Comparison of ENCODE assay signal across 1 cellular context in genomic region chr19:29517412-29517811, GRCh38.
TF ChIP-seq lines count a peak whose summit lies in the region.

No MANE protein-coding gene starts in this region.

TF ChIP-seq in HepG2, 621 proteins besides CTCF, POLR2A, EP300 and RAD21 (continued from another document):
- TF ChIP-seq, protein P1, sequence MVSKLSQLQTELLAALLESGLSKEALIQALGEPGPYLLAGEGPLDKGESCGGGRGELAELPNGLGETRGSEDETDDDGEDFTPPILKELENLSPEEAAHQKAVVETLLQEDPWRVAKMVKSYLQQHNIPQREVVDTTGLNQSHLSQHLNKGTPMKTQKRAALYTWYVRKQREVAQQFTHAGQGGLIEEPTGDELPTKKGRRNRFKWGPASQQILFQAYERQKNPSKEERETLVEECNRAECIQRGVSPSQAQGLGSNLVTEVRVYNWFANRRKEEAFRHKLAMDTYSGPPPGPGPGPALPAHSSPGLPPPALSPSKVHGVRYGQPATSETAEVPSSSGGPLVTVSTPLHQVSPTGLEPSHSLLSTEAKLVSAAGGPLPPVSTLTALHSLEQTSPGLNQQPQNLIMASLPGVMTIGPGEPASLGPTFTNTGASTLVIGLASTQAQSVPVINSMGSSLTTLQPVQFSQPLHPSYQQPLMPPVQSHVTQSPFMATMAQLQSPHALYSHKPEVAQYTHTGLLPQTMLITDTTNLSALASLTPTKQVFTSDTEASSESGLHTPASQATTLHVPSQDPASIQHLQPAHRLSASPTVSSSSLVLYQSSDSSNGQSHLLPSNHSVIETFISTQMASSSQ (IDR thresholded peaks at IDR 0.05; ENCODE audit: low read depth), result no peak
- TF ChIP-seq, protein P1 (CRISPR knock-in tag; IDR thresholded peaks at IDR 0.05; ENCODE audit: borderline replicate concordance), result no peak
- TF ChIP-seq SMAD9 (CRISPR knock-in tag; IDR thresholded peaks at IDR 0.05), result no peak
- no peak for TF ChIP-seq NFKBIZ (CRISPR knock-in tag; IDR thresholded peaks at IDR 0.05)
- TF ChIP-seq ZNF724P (CRISPR knock-in tag; IDR thresholded peaks at IDR 0.05; ENCODE audit: borderline replicate concordance), result no peak
- no peak for TF ChIP-seq ZNF276 (CRISPR knock-in tag; IDR thresholded peaks at IDR 0.05; ENCODE audit: low read depth)
